ENCODE assay signal across 10 cellular contexts in genomic region chr20:17943343-17943742, GRCh38. TPM values are rescaled to one million over a fixed set of nuclear protein-coding genes. Genes with fewer than 3 reads are reported as not detected.
DNase-seq lines count a peak whose midpoint lies in the region; ATAC-seq and TF ChIP-seq lines count a peak whose summit lies in the region.
"Had no signal": no experiment of that assay in that cellular context is flagged by ENCODE, and none has a peak within 500 bp of the region (broad histone marks: within the 10 kb centered on the region; RNA-seq: fewer than 3 reads in every experiment).

No MANE protein-coding gene starts in this region.

- H3K36me3 ChIP-seq in endodermal cell (ENCODE audit: control insufficient read depth, insufficient read depth, low read length) (peaks cover 77% of the 10 kb centered on the region), ovary (no peaks in the 10 kb centered on the region)

- H3K4me1 Mint-ChIP-seq in endodermal cell, result peaks cover 26% of the 10 kb centered on the region

- H3K36me3 Mint-ChIP-seq in endodermal cell (ENCODE audit: low read depth), result peaks cover 74% of the 10 kb centered on the region

- H3K27me3 ChIP-seq in endodermal cell (ENCODE audit: control insufficient read depth, insufficient read depth, low read length, poor library complexity, severe bottlenecking) (no peaks in the 10 kb centered on the region), ovary (no peaks in the 10 kb centered on the region)
- H3K27me3 ChIP-seq: pancreas had no signal

- no peaks in the 10 kb centered on the region for H3K9me3 ChIP-seq in endodermal cell (ENCODE audit: control insufficient read depth, low read length)
- H3K9me3 ChIP-seq in ovary, result no peaks in the 10 kb centered on the region
- H3K9me3 ChIP-seq: pancreas had no signal

- H3K4me3 ChIP-seq in endodermal cell (ENCODE audit: low read length), result no peak overlapping the region
- H3K4me3 ChIP-seq in ovary, result no peak overlapping the region
- H3K4me3 ChIP-seq: pancreas had no signal

- H3K9me3 Mint-ChIP-seq in endodermal cell, result no peaks in the 10 kb centered on the region

- no peak for TF ChIP-seq EP300 in ovary (IDR thresholded peaks at IDR 0.05)

- no peak for DNase-seq in endodermal cell
- no peak for DNase-seq in NCI-H1092 treated with DMSO at 0.1 percent for 48 hours (lab: John Stamatoyannopoulos, UW)
- DNase-seq in retina, result no peak
- DNase-seq in ovary, result no peak
- DNase-seq: NCI-H524 treated with DMSO at 0.1 percent for 48 hours, pancreas had no signal

- TF ChIP-seq CTCF in endodermal cell (conservative IDR thresholded peaks at IDR 0.05), result no peak
- no peak for TF ChIP-seq CTCF in ovary (IDR thresholded peaks at IDR 0.05)

- H3K27me3 Mint-ChIP-seq in endodermal cell (ENCODE audit: insufficient read depth), result no peaks in the 10 kb centered on the region
- H3K27me3 Mint-ChIP-seq: activated naive CD8-positive, alpha-beta T cell had no signal

- ATAC-seq in GM19043 (IDR thresholded peaks at IDR 0.05; ENCODE audit: low read depth, unreplicated experiment), result peak; percentile 62
- peak; percentile 81 for ATAC-seq in GM21786 (IDR thresholded peaks at IDR 0.05; ENCODE audit: unreplicated experiment)
- ATAC-seq in HG03378 (IDR thresholded peaks at IDR 0.05; ENCODE audit: unreplicated experiment), result peak; percentile 56
- ATAC-seq: pancreas had no signal

- WGBS in endodermal cell (ENCODE audit: insufficient coverage in 1 of 2, insufficient read length in 1 of 2), 2 experiments, result 82 to 100% methylated on average over 2 to 3 of the region's 3 CpGs
- WGBS in ovary, 3 donors, result 16 to 31% (median 21%) methylated on average over 3 of the region's 3 CpGs

- no peak overlapping the region for H3K4me3 Mint-ChIP-seq in endodermal cell
- H3K4me3 Mint-ChIP-seq: activated naive CD8-positive, alpha-beta T cell had no signal

- H3K27ac ChIP-seq in endodermal cell (ENCODE audit: low read depth, low read length) (no peak overlapping the region), ovary (no peak overlapping the region)
- H3K27ac ChIP-seq: pancreas had no signal

- TF ChIP-seq POLR2A in ovary (IDR thresholded peaks at IDR 0.05), result no peak

- H3K9ac ChIP-seq in endodermal cell (ENCODE audit: extremely low read depth, low read length, poor library complexity, severe bottlenecking), result no peak overlapping the region

- peaks cover 2% of the 10 kb centered on the region for H3K4me1 ChIP-seq in endodermal cell (ENCODE audit: control insufficient read depth, insufficient read depth, low read length)
- H3K4me1 ChIP-seq in ovary (ENCODE audit: insufficient read depth), result peaks cover 4% of the 10 kb centered on the region

- intact Hi-C loops in ovary (cut with DNase I), result no loop called here

- H3K27ac Mint-ChIP-seq in endodermal cell, result peak overlapping the region; percentile 65
- H3K27ac Mint-ChIP-seq: activated naive CD8-positive, alpha-beta T cell had no signal

RNA-seq across cellular contexts. Expression of gene SNX5, which starts 25.3 kb away (rescaled TPM):
- total RNA-seq in endodermal cell (100 to 1,000 TPM; 170 to 171 TPM), ovary (100 to 1,000 TPM in 4 of 7 donors, 10 to 100 TPM in 3; 74.2 to 138 (median 101) TPM)
- polyA plus RNA-seq in endodermal cell (2013, experiment 1 of 2), result 124 TPM
- 121 TPM for polyA plus RNA-seq in endodermal cell (2013, experiment 2 of 2)
- 100 to 1,000 TPM in 1 of 2 donors, 10 to 100 TPM in 1; 74.0 to 143 TPM for polyA plus RNA-seq in ovary

RNA-seq across cellular contexts. Expression of gene MGME1, which starts 25.5 kb away (rescaled TPM):
- total RNA-seq in endodermal cell (10 to 100 TPM; 31.2 to 36.7 TPM), ovary (10 to 100 TPM in 1 of 7 donors, 1 to 10 TPM in 6; 5.1 to 11.9 (median 8.3) TPM)
- 36.9 TPM for polyA plus RNA-seq in endodermal cell (2013, experiment 1 of 2)
- polyA plus RNA-seq in endodermal cell (2013, experiment 2 of 2), result 32.9 TPM
- 10 to 100 TPM in 1 of 2 donors, 1 to 10 TPM in 1; 7.8 to 11.5 TPM for polyA plus RNA-seq in ovary
